ENCODE assay signal across 28 cellular contexts in genomic region chr9:134782921-134783698, GRCh38.
DNase-seq lines count a peak whose midpoint lies in the region; ATAC-seq and TF ChIP-seq lines count a peak whose summit lies in the region.
"Had no signal": no experiment of that assay in that cellular context is flagged by ENCODE, and none has a peak within 500 bp of the region (broad histone marks: within the 10 kb centered on the region; RNA-seq: fewer than 3 reads in every experiment).

No MANE protein-coding gene starts in this region.

- H3K9me3 ChIP-seq in BLaER1 treated with 17β-estradiol and CSF1 and Interleukin-3, amounts not matched to agents 10 nM and 100 nM (replicated peaks in 1 of 11) = no peaks in the 10 kb centered on the region
- H3K9me3 ChIP-seq in NT2/D1 (ENCODE audit: insufficient read depth, low read length) (no peaks in the 10 kb centered on the region), neuronal stem cell (replicated peaks in 1 of 2; ENCODE audit: control insufficient read depth in 2 of 2, insufficient read depth in 1 of 2, low read depth in 1 of 2, low read length in 2 of 2) (no peaks in the 10 kb centered on the region)
- H3K9me3 ChIP-seq: gastroesophageal sphincter, upper lobe of left lung had no signal

- no peaks in the 10 kb centered on the region for H3K4me1 Mint-ChIP-seq in activated CD4-positive, alpha-beta T cell treated with anti-CD3 and anti-CD28 coated beads, Interleukin-2, amount 10 ng/mL, durations not matched to agents 24 days and 14 days
- H3K4me1 Mint-ChIP-seq: activated CD4-positive, alpha-beta T cell treated with anti-CD3 and anti-CD28 coated beads, Interleukin-2, amount 10 ng/mL, durations not matched to agents 7 days and 5 days; activated naive CD8-positive, alpha-beta T cell treated with anti-CD3 and anti-CD28 coated beads, Interleukin-2, amount 50 U/mL, for 24 hours; immature natural killer cell; mesothelial cell of epicardium; natural killer cell had no signal

- no peak overlapping the region for H2BK12ac ChIP-seq in neuronal stem cell (ENCODE audit: low read length)

- H2BK5ac ChIP-seq in neuronal stem cell (ENCODE audit: low read length) = peak overlapping the region; percentile 18

- H3K9ac ChIP-seq in BLaER1 treated with 17β-estradiol and CSF1 and Interleukin-3, amounts not matched to agents 10 nM and 100 nM = peak overlapping the region in 3 of 11 experiments; percentile 17 to 45 (median 22); a peak in 2 of 22 replicates
- H3K9ac ChIP-seq in NT2/D1 (ENCODE audit: insufficient read length, low read depth) (peak overlapping the region; percentile 42), neuronal stem cell (ENCODE audit: low read depth, low read length, poor library complexity) (no peak overlapping the region)

- peak overlapping the region; percentile 47 for H2AK5ac ChIP-seq in neuronal stem cell (ENCODE audit: low read depth, low read length)

- peak overlapping the region; percentile 15 for H3K18ac ChIP-seq in neuronal stem cell (ENCODE audit: low read length)

- H3K9me3 Mint-ChIP-seq in activated CD4-positive, alpha-beta T cell treated with anti-CD3 and anti-CD28 coated beads, Interleukin-2, amount 10 ng/mL, durations not matched to agents 24 days and 14 days = no peaks in the 10 kb centered on the region
- H3K9me3 Mint-ChIP-seq: activated CD4-positive, alpha-beta T cell treated with anti-CD3 and anti-CD28 coated beads, Interleukin-2, amount 10 ng/mL, durations not matched to agents 7 days and 5 days; activated naive CD8-positive, alpha-beta T cell treated with anti-CD3 and anti-CD28 coated beads, Interleukin-2, amount 50 U/mL, for 24 hours; immature natural killer cell; mesothelial cell of epicardium; natural killer cell had no signal

- ATAC-seq in GM19455 (IDR thresholded peaks at IDR 0.05; ENCODE audit: unreplicated experiment) (no peak), GM21786 (IDR thresholded peaks at IDR 0.05; ENCODE audit: unreplicated experiment) (no peak)
- ATAC-seq: activated naive CD8-positive, alpha-beta T cell treated with anti-CD3 and anti-CD28 coated beads, Interleukin-2, amount 50 U/mL, for 24 hours; natural killer cell; PC-3 had no signal

- H2AFZ ChIP-seq in neuronal stem cell (ENCODE audit: low read length) = no peak overlapping the region

- H3K14ac ChIP-seq in neuronal stem cell (ENCODE audit: low read length) = no peak overlapping the region

- peak overlapping the region; percentile 61 to 98 (median 76) for H3K4me2 ChIP-seq in BLaER1 treated with 17β-estradiol and CSF1 and Interleukin-3, amounts not matched to agents 10 nM and 100 nM
- H3K4me2 ChIP-seq in neuronal stem cell (ENCODE audit: insufficient read depth, low read length, poor library complexity, severe bottlenecking) = no peak overlapping the region

- H3K27me3 ChIP-seq in BLaER1 treated with 17β-estradiol and CSF1 and Interleukin-3, amounts not matched to agents 10 nM and 100 nM = peaks cover 0 to 64% (median 0%) of the 10 kb centered on the region in 11 experiments; a peak in 7 of 22 replicates
- H3K27me3 ChIP-seq in NT2/D1 (ENCODE audit: insufficient read depth, insufficient read length) (no peaks in the 10 kb centered on the region), neuronal stem cell (ENCODE audit: control insufficient read depth in 3 of 3, insufficient read depth in 3 of 3, low read depth in 1 of 3, low read length in 3 of 3) (peaks cover 0 to 41% (median 0%) of the 10 kb centered on the region in 3 experiments)
- H3K27me3 ChIP-seq: gastroesophageal sphincter, upper lobe of left lung had no signal

- H4K91ac ChIP-seq in neuronal stem cell (ENCODE audit: low read depth, low read length, poor library complexity) = no peak overlapping the region

- no peak overlapping the region for H3K4me3 ChIP-seq in BLaER1 treated with 17β-estradiol and CSF1 and Interleukin-3, amounts not matched to agents 10 nM and 100 nM
- no peak overlapping the region for H3K4me3 ChIP-seq in NB4 (ENCODE audit: low read depth, low read length)
- no peak overlapping the region for H3K4me3 ChIP-seq in NT2/D1 (ENCODE audit: insufficient read length, low read depth)
- no peak overlapping the region for H3K4me3 ChIP-seq in neuronal stem cell (ENCODE audit: low read length in 2 of 2)
- H3K4me3 ChIP-seq: gastroesophageal sphincter, upper lobe of left lung had no signal

- WGBS in neuronal stem cell (ENCODE audit: extremely low coverage in 2 of 2, insufficient read length in 2 of 2, insufficient replicate concordance in 1 of 2), 2 donors = no CpG with 5 or more reads among the region's 33 CpGs

- no peaks in the 10 kb centered on the region for H3K36me3 Mint-ChIP-seq in activated CD4-positive, alpha-beta T cell treated with anti-CD3 and anti-CD28 coated beads, Interleukin-2, amount 10 ng/mL, durations not matched to agents 24 days and 14 days (ENCODE audit: low read depth)
- H3K36me3 Mint-ChIP-seq: immature natural killer cell, natural killer cell had no signal

- peak overlapping the region in 3 of 11 experiments; percentile 14 to 40 (median 21); a peak in 3 of 22 replicates for H3K27ac ChIP-seq in BLaER1 treated with 17β-estradiol and CSF1 and Interleukin-3, amounts not matched to agents 10 nM and 100 nM
- no peak overlapping the region for H3K27ac ChIP-seq in neuronal stem cell (replicated peaks; ENCODE audit: low read length)
- H3K27ac ChIP-seq: upper lobe of left lung had no signal

- no peak overlapping the region for H3K4me3 Mint-ChIP-seq in activated CD4-positive, alpha-beta T cell treated with anti-CD3 and anti-CD28 coated beads, Interleukin-2, amount 10 ng/mL, durations not matched to agents 24 days and 14 days
- H3K4me3 Mint-ChIP-seq: activated CD4-positive, alpha-beta T cell treated with anti-CD3 and anti-CD28 coated beads, Interleukin-2, amount 10 ng/mL, durations not matched to agents 7 days and 5 days; activated naive CD8-positive, alpha-beta T cell treated with anti-CD3 and anti-CD28 coated beads, Interleukin-2, amount 50 U/mL, for 24 hours; immature natural killer cell; mesothelial cell of epicardium; natural killer cell had no signal

- H2BK15ac ChIP-seq in neuronal stem cell (ENCODE audit: low read length) = no peak overlapping the region

- peaks cover 0 to 76% (median 46%) of the 10 kb centered on the region in 11 experiments; a peak in 15 of 22 replicates for H4K20me1 ChIP-seq in BLaER1 treated with 17β-estradiol and CSF1 and Interleukin-3, amounts not matched to agents 10 nM and 100 nM

- intact Hi-C loops in activated CD4-positive, alpha-beta T cell treated with anti-CD3 and anti-CD28 coated beads, Interleukin-2, amount 10 ng/mL, durations not matched to agents 24 days and 14 days (cut with micrococcal nuclease) = no loop called here

- H3K23ac ChIP-seq in neuronal stem cell (ENCODE audit: low read depth, low read length, poor library complexity) = peak overlapping the region; percentile 44

- H3K36me3 ChIP-seq in BLaER1 treated with 17β-estradiol and CSF1 and Interleukin-3, amounts not matched to agents 10 nM and 100 nM = peaks cover 0 to 48% (median 13%) of the 10 kb centered on the region in 11 experiments; a peak in 8 of 22 replicates
- peaks cover 84% of the 10 kb centered on the region for H3K36me3 ChIP-seq in NT2/D1 (ENCODE audit: insufficient read depth, insufficient read length, low read length)
- no peaks in the 10 kb centered on the region for H3K36me3 ChIP-seq in neuronal stem cell (replicated peaks in 1 of 2; ENCODE audit: control insufficient read depth in 2 of 2, insufficient read depth in 2 of 2, low read length in 2 of 2)
- H3K36me3 ChIP-seq: WERI-Rb-1 had no signal

- no peak for TF ChIP-seq POLR2A in NB4 (IDR thresholded peaks at IDR 0.05; ENCODE audit: extremely low read depth, insufficient read length)

- H4K8ac ChIP-seq in neuronal stem cell (ENCODE audit: low read depth, low read length) = no peak overlapping the region

- H3K79me1 ChIP-seq in neuronal stem cell (ENCODE audit: low read depth, low read length) = peaks cover 2% of the 10 kb centered on the region

- H3K27me3 Mint-ChIP-seq in activated CD4-positive, alpha-beta T cell treated with anti-CD3 and anti-CD28 coated beads, Interleukin-2, amount 10 ng/mL, durations not matched to agents 24 days and 14 days = no peaks in the 10 kb centered on the region
- H3K27me3 Mint-ChIP-seq: activated CD4-positive, alpha-beta T cell treated with anti-CD3 and anti-CD28 coated beads, Interleukin-2, amount 10 ng/mL, durations not matched to agents 7 days and 5 days had no signal

- DNase-seq in NB4 (ENCODE audit: low read depth) (peak; percentile 23), NT2/D1 (ENCODE audit: low read depth, low spot score) (no peak), neuronal stem cell (ENCODE audit: low spot score) (no peak), mucosa of gallbladder (ENCODE audit: low spot score) (no peak)
- no peak for DNase-seq in activated CD4-positive, alpha-beta T cell treated with anti-CD3 and anti-CD28 coated beads, Interleukin-2, amount 10 ng/mL, durations not matched to agents 24 days and 14 days
- DNase-seq: ACHN; activated CD4-positive, alpha-beta T cell treated with anti-CD3 and anti-CD28 coated beads, Interleukin-2, amount 10 ng/mL, durations not matched to agents 7 days and 5 days; activated naive CD8-positive, alpha-beta T cell treated with anti-CD3 and anti-CD28 coated beads, Interleukin-2, amount 50 U/mL, for 24 hours; activated T-cell treated with anti-CD3 and anti-CD28 coated beads, Interleukin-2, amount 50 U/mL, for 48 hours; C1 segment of cervical spinal cord; COR-L47; DND-41; GOT3; immature natural killer cell; natural killer cell; NCI-H1436; NCI-H526 treated with DMSO at 0.1 percent for 48 hours; PC-3; SHP77 treated with DMSO at 0.1 percent for 48 hours; stimulated activated CD4-positive, alpha-beta T cell treated with anti-CD3 and anti-CD28 coated beads, Interleukin-2, amount 100 ng/mL, for 24 hours; T-helper 9 cell; WERI-Rb-1 had no signal

- no peak overlapping the region for H3K4ac ChIP-seq in neuronal stem cell (ENCODE audit: low read length)

- TF ChIP-seq CTCF in NB4 (IDR thresholded peaks at IDR 0.05; ENCODE audit: low read depth, low read length) = no peak

- no peak overlapping the region for H2BK120ac ChIP-seq in neuronal stem cell (ENCODE audit: low read depth, low read length)

- H3K27ac Mint-ChIP-seq in activated CD4-positive, alpha-beta T cell treated with anti-CD3 and anti-CD28 coated beads, Interleukin-2, amount 10 ng/mL, durations not matched to agents 24 days and 14 days = no peak overlapping the region
- H3K27ac Mint-ChIP-seq: activated CD4-positive, alpha-beta T cell treated with anti-CD3 and anti-CD28 coated beads, Interleukin-2, amount 10 ng/mL, durations not matched to agents 7 days and 5 days; activated naive CD8-positive, alpha-beta T cell treated with anti-CD3 and anti-CD28 coated beads, Interleukin-2, amount 50 U/mL, for 24 hours; immature natural killer cell; natural killer cell had no signal

- peaks cover 13 to 75% (median 62%) of the 10 kb centered on the region in 10 experiments for H3K4me1 ChIP-seq in BLaER1 treated with 17β-estradiol and CSF1 and Interleukin-3, amounts not matched to agents 10 nM and 100 nM
- H3K4me1 ChIP-seq in NT2/D1 (ENCODE audit: insufficient read depth, insufficient read length) (peaks cover 28% of the 10 kb centered on the region), neuronal stem cell (ENCODE audit: control insufficient read depth in 2 of 2, insufficient read depth in 1 of 2, low read depth in 1 of 2, low read length in 2 of 2) (peaks cover 0 to 16% of the 10 kb centered on the region in 2 donors)
